ENCODE assay signal across 8 cellular contexts in the genomic region with DNA sequence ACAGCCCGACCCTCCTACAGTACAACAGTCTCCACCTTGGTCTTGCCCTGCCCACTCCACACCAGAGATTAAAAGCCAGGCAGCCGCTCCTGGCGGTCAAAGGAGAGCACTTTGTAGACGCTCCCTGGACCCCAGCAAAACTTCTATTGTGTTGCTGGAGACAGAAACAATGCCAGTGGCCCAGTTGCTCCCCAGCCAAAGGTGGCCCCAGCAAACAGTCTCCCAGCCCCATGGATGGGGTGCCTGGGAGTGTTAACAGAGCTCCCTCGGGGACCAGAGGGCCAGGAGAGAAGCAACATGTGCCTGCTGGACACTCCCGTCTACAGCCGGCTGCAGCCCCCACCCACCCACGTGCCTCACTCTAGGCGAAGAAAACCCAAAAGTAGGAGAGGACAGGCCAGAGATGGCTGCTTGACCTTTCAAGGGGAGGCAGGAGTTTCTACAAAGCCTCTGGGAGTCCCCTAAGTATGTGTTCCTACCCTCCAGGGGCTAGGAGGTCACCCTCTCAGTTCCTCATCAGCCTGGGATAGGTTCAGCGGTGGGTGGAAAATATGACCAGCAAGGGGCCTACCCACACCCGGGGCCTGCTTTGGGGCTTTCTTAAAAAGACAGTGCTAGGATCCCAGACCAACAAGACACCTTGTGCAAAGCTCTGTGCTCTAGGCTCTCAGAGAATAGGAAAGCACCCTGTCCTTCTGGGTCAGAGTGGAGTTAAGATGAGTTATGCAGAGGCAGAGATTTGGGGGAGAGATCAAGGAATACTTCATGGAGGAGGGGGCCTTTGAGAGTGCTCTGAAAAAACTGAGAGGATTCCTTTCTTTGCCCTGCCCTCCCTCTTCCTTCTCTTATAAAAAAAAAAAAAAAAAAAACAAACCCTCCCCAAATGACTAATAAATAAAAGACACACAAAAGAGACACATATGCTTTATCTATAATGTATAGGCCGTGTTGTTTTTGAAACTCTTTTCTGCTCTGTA. TPM values are rescaled to one million over a fixed set of nuclear protein-coding genes. Genes with fewer than 3 reads are reported as not detected.
DNase-seq lines count a peak whose midpoint lies in the region; ATAC-seq and TF ChIP-seq lines count a peak whose summit lies in the region.

No MANE protein-coding gene starts in this region.

- ATAC-seq in GM19395 (IDR thresholded peaks at IDR 0.05; ENCODE audit: unreplicated experiment): peak; percentile 92
- ATAC-seq in HG03175 (IDR thresholded peaks at IDR 0.05; ENCODE audit: unreplicated experiment): peak; percentile 95
- peak; percentile 21 for ATAC-seq in T-helper 17 cell
- ATAC-seq in right cardiac atrium: peak; percentile 59 to 83

- no peak overlapping the region for H3K27ac Mint-ChIP-seq in T-helper 17 cell
- no peak overlapping the region for H3K27ac Mint-ChIP-seq in mesothelial cell of epicardium

- no peak overlapping the region for H3K4me3 ChIP-seq in right cardiac atrium (ENCODE audit: low read length)

- intact Hi-C loops in right cardiac atrium (cut with DNase I): no loop called here

- H3K4me1 Mint-ChIP-seq in T-helper 17 cell (peaks cover 14% of the 10 kb centered on the region), mesothelial cell of epicardium (peaks cover 7% of the 10 kb centered on the region)

- H3K9me3 Mint-ChIP-seq in mesothelial cell of epicardium: no peaks in the 10 kb centered on the region

- 30% methylated on average over 12 of the region's 12 CpGs for WGBS in right cardiac atrium

- H3K4me1 ChIP-seq in right cardiac atrium (ENCODE audit: control insufficient read depth, insufficient read depth, low read length): no peaks in the 10 kb centered on the region

- no peaks in the 10 kb centered on the region for H3K36me3 Mint-ChIP-seq in T-helper 17 cell (ENCODE audit: low read depth)
- no peaks in the 10 kb centered on the region for H3K36me3 Mint-ChIP-seq in mesothelial cell of epicardium

- H3K9me3 ChIP-seq in T-helper 17 cell (ENCODE audit: control insufficient read depth, low read length, poor library complexity, severe bottlenecking) (no peaks in the 10 kb centered on the region), right cardiac atrium (ENCODE audit: control insufficient read depth, low read length) (no peaks in the 10 kb centered on the region)

- no peaks in the 10 kb centered on the region for H3K27me3 ChIP-seq in right cardiac atrium (ENCODE audit: control insufficient read depth, insufficient read depth)

- H3K27ac ChIP-seq in right cardiac atrium (ENCODE audit: low read length): no peak overlapping the region

- DNase-seq in GM10266 (ENCODE audit: extremely low spot score) (peak; percentile 86), T-helper 17 cell (no peak), right cardiac atrium (no peak), NCI-H524 treated with DMSO at 0.1 percent for 48 hours (lab: John Stamatoyannopoulos, UW) (no peak), dedifferentiated amniotic fluid mesenchymal stem cell (ENCODE audit: extremely low spot score) (no peak), mesothelial cell of epicardium (ENCODE audit: low spot score in 2 of 2, unreplicated experiment in 2 of 2) (no peak)

- H3K4me3 Mint-ChIP-seq in T-helper 17 cell: no peak overlapping the region
- no peak overlapping the region for H3K4me3 Mint-ChIP-seq in mesothelial cell of epicardium

- TF ChIP-seq CTCF in GM10266 (IDR thresholded peaks at IDR 0.05; ENCODE audit: control insufficient read depth, insufficient read depth, low read depth, missing control alignments) (no peak), mesothelial cell of epicardium (IDR thresholded peaks at IDR 0.05; ENCODE audit: unreplicated experiment) (no peak)

- peaks cover 5% of the 10 kb centered on the region for H3K27me3 Mint-ChIP-seq in T-helper 17 cell
- H3K27me3 Mint-ChIP-seq in mesothelial cell of epicardium (ENCODE audit: low read depth): peaks cover 13% of the 10 kb centered on the region

RNA-seq across cellular contexts. Expression of a gene that starts 19.0 kb away (rescaled TPM):
- total RNA-seq in T-helper 17 cell (100 to 1,000 TPM; 188 to 200 TPM), right cardiac atrium (10 to 100 TPM; 10.4 to 16.2 (median 14.7) TPM), mesothelial cell of epicardium (7.9 to 8.6 TPM (median 8.3 TPM) in 3 replicates)
- polyA plus RNA-seq in right cardiac atrium: 9.0 TPM

Comparison
In these comparisons a context has a peak if more than half of its experiments do, and no peak if none do; other contexts are left out.
1. ATAC-seq: peak in every context shown above with its lines; median percentile 95 in HG03175; 92 in GM19395; 71 in right cardiac atrium; 21 in T-helper 17 cell.
2. RNA of a gene that starts 19.0 kb away (total RNA-seq): 188 to 200 TPM in T-helper 17 cell; 10.4 to 16.2 TPM in right cardiac atrium and 7.9 to 8.6 TPM in mesothelial cell of epicardium; every median in the first group is over 10 times any median in the second.